ENCODE assay signal across 2 cellular contexts in the genomic region with DNA sequence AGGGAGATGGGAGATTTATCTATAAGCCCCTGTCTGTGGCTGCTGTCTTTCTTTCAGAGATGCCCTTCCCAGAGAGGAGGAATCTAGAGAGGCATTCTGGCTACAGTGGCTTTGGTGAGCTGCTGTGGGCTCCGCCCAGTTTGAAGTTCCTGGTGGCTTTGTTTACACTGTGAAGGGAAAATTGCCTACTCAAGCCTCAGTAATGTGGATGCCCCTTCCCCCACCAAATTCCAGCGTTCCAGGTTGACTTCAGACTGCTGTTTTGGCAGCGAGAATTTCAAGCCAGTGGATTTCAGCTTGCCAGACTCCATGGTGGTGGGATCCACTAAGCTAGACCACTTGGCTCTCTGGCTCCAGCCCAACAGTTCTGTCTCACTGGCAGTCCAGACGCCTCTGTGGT.
TF ChIP-seq lines count a peak whose summit lies in the region.

No MANE protein-coding gene starts in this region.

TF ChIP-seq in GM23338, 12 proteins besides CTCF, POLR2A, EP300 and RAD21:
- no peak for TF ChIP-seq EZH2 (IDR thresholded peaks at IDR 0.05; ENCODE audit: low read depth, unreplicated experiment)
- TF ChIP-seq POLR2AphosphoS5 (IDR thresholded peaks at IDR 0.05; ENCODE audit: low read depth) = no peak
- TF ChIP-seq ZNF114 (CRISPR knock-in tag; IDR thresholded peaks at IDR 0.05) = no peak
- TF ChIP-seq NANOG (IDR thresholded peaks at IDR 0.05; ENCODE audit: borderline replicate concordance) = no peak
- TF ChIP-seq REST (IDR thresholded peaks at IDR 0.05; ENCODE audit: unreplicated experiment) = no peak
- no peak for TF ChIP-seq EZH2phosphoT487 (IDR thresholded peaks at IDR 0.05; ENCODE audit: unreplicated experiment)

TF ChIP-seq in H1, 55 proteins besides CTCF, POLR2A, EP300 and RAD21:
- TF ChIP-seq TCF12 (IDR thresholded peaks at IDR 0.05; ENCODE audit: low read depth, low read length) (no peak), CHD1 (IDR thresholded peaks at IDR 0.05; ENCODE audit: low read depth, low read length) (no peak), SUZ12 (IDR thresholded peaks at IDR 0.05; ENCODE audit: low read length) (no peak), TEAD4 (IDR thresholded peaks at IDR 0.05; ENCODE audit: low read depth, low read length) (peak; percentile 57), JUND (IDR thresholded peaks at IDR 0.05; ENCODE audit: low read length) (0 out of 2 replicates have a peak, but pooled peaks have one; percentile 7)
TF ChIP-seq in H1: peak in this region for 2.
